Comparison of ENCODE assay signal across 26 cellular contexts in the genomic region with DNA sequence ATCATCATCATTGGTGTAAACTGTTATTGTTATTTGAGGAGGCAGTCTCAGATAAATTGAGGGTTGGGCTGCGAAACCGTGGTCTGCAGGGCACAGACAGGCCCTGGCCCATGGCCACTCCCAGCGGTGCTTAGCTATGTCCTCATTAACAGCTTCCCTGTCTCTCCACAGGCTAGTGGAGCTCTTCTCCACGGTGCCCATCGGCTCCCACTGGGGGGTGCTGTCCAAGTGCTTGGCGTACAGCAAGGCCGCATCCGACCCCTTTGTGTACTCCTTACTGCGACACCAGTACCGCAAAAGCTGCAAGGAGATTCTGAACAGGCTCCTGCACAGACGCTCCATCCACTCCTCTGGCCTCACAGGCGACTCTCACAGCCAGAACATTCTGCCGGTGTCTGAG. TPM values are rescaled to one million over a fixed set of nuclear protein-coding genes. Genes with fewer than 3 reads are reported as not detected.
DNase-seq lines count a peak whose midpoint lies in the region; TF ChIP-seq lines count a peak whose summit lies in the region.
"Had no signal": no experiment of that assay in that cellular context is flagged by ENCODE, and none has a peak within 500 bp of the region (broad histone marks: within the 10 kb centered on the region; RNA-seq: fewer than 3 reads in every experiment).

No MANE protein-coding gene starts in this region.

- no peak overlapping the region for H2BK120ac ChIP-seq in H9 (ENCODE audit: low read depth, low read length, poor library complexity, severe bottlenecking)

- no peaks in the 10 kb centered on the region for H4K20me1 ChIP-seq in H9 (ENCODE audit: control insufficient read depth, insufficient read depth, insufficient read length)
- no peaks in the 10 kb centered on the region for H4K20me1 ChIP-seq in Karpas-422 (ENCODE audit: insufficient read depth, low read depth, low read length)

- no peak overlapping the region for H3K23ac ChIP-seq in H9 (ENCODE audit: insufficient read length, low read depth, low read length)

- no peak overlapping the region for H2AK5ac ChIP-seq in H9 (ENCODE audit: insufficient read length, low read length)

- no peak overlapping the region for H3K4ac ChIP-seq in H9 (ENCODE audit: low read depth, low read length)

- H3K4me2 ChIP-seq in H9 (ENCODE audit: insufficient read depth, insufficient read length, low read length) (no peak overlapping the region), Karpas-422 (ENCODE audit: low read depth, low read length, poor library complexity, severe bottlenecking) (no peak overlapping the region)
- H3K4me2 ChIP-seq: KMS-11, smooth muscle cell had no signal

- H3K27me3 Mint-ChIP-seq in H9 (ENCODE audit: low read depth), result peaks cover 7% of the 10 kb centered on the region
- H3K27me3 Mint-ChIP-seq: activated CD4-positive, alpha-beta T cell treated with anti-CD3 and anti-CD28 coated beads, Interleukin-2, amount 10 ng/mL, durations not matched to agents 7 days and 5 days had no signal

- no peak overlapping the region for H3K4me3 ChIP-seq in WERI-Rb-1 (ENCODE audit: low read depth, low read length)
- H3K4me3 ChIP-seq in Karpas-422 (ENCODE audit: low read length), result no peak overlapping the region
- H3K4me3 ChIP-seq: gastroesophageal sphincter, smooth muscle cell, thoracic aorta had no signal

- H3K56ac ChIP-seq in H9 (ENCODE audit: insufficient read length, low read depth, low read length), result no peak overlapping the region

- H3K4me1 Mint-ChIP-seq in H9, result peaks cover 0 to 5% of the 10 kb centered on the region in 2 experiments; a peak in 1 of 4 replicates
- H3K4me1 Mint-ChIP-seq: activated CD4-positive, alpha-beta T cell treated with anti-CD3 and anti-CD28 coated beads, Interleukin-2, amount 10 ng/mL, durations not matched to agents 7 days and 5 days; B cell had no signal

- no peak overlapping the region for H2BK5ac ChIP-seq in H9 (ENCODE audit: insufficient read length, low read length)

- no peak overlapping the region for H2BK15ac ChIP-seq in H9 (ENCODE audit: low read depth, low read length)

- DNase-seq in AG09319 (ENCODE audit: extremely low read depth, low read depth) (no peak), H9 (peak; percentile 66), WERI-Rb-1 (peak; percentile 30), left kidney (ENCODE audit: low read depth, low spot score) (peak; percentile 56), Karpas-422 (no peak), LoVo (ENCODE audit: low spot score) (no peak), cerebellar cortex (ENCODE audit: low spot score) (no peak)
- DNase-seq: activated CD4-positive, alpha-beta T cell treated with anti-CD3 and anti-CD28 coated beads, Interleukin-2, amount 10 ng/mL, durations not matched to agents 7 days and 5 days; DMS79; effector CD4-positive, alpha-beta T cell; kidney glomerular epithelial cell; NCI-H1092; NCI-H1930; NCI-H345; occipital lobe; RPMI8226; stimulated activated naive CD4-positive, alpha-beta T cell had no signal

- no peak overlapping the region for H3K4me3 Mint-ChIP-seq in H9
- H3K4me3 Mint-ChIP-seq: activated CD4-positive, alpha-beta T cell treated with anti-CD3 and anti-CD28 coated beads, Interleukin-2, amount 10 ng/mL, durations not matched to agents 7 days and 5 days; B cell had no signal

- WGBS in H9 (ENCODE audit: extremely low coverage, insufficient read length, low lambda C conversion rate), result no CpG with 5 or more reads among the region's 13 CpGs

- no peaks in the 10 kb centered on the region for H3K79me2 ChIP-seq in H9 (ENCODE audit: insufficient read depth, low read length)
- H3K79me2 ChIP-seq in Karpas-422 (ENCODE audit: low read length), result no peaks in the 10 kb centered on the region

- H4K5ac ChIP-seq in H9 (ENCODE audit: insufficient read length, low read depth, low read length), result no peak overlapping the region

- no peaks in the 10 kb centered on the region for H3K4me1 ChIP-seq in H9 (ENCODE audit: insufficient read depth, low read length)
- no peaks in the 10 kb centered on the region for H3K4me1 ChIP-seq in Karpas-422 (ENCODE audit: low read length)
- H3K4me1 ChIP-seq: gastroesophageal sphincter had no signal

- H4K8ac ChIP-seq in H9 (replicated peaks; ENCODE audit: insufficient read length, low read depth, low read length), result no peak overlapping the region

- H3K9me3 Mint-ChIP-seq in H9, result no peaks in the 10 kb centered on the region
- H3K9me3 Mint-ChIP-seq: activated CD4-positive, alpha-beta T cell treated with anti-CD3 and anti-CD28 coated beads, Interleukin-2, amount 10 ng/mL, durations not matched to agents 7 days and 5 days; activated T-helper 2 cell treated with anti-CD3 and anti-CD28 coated beads, Interferon-gamma antibody, Interleukin-2, Interleukin-4, amounts not matched to agents 10 μg/mL and 5 μg/mL and 100 μg/mL, durations not matched to agents 14 hours and 24 hours and 36 hours had no signal

- H3K9me3 ChIP-seq in H9 (ENCODE audit: control insufficient read depth, low read depth, low read length) (no peaks in the 10 kb centered on the region), WERI-Rb-1 (ENCODE audit: severe bottlenecking) (peaks cover 2% of the 10 kb centered on the region), Karpas-422 (ENCODE audit: low read length) (no peaks in the 10 kb centered on the region)
- H3K9me3 ChIP-seq: gastroesophageal sphincter, thoracic aorta had no signal

- no peaks in the 10 kb centered on the region for H3K23me2 ChIP-seq in H9 (ENCODE audit: insufficient read length, low read depth, low read length, poor library complexity, severe bottlenecking)

- no peak overlapping the region for H3K27ac Mint-ChIP-seq in H9
- H3K27ac Mint-ChIP-seq: activated CD4-positive, alpha-beta T cell treated with anti-CD3 and anti-CD28 coated beads, Interleukin-2, amount 10 ng/mL, durations not matched to agents 7 days and 5 days; activated T-helper 2 cell treated with anti-CD3 and anti-CD28 coated beads, Interferon-gamma antibody, Interleukin-2, Interleukin-4, amounts not matched to agents 10 μg/mL and 5 μg/mL and 100 μg/mL, durations not matched to agents 14 hours and 24 hours and 36 hours; B cell had no signal

- H3K9me2 ChIP-seq in Karpas-422 (replicated peaks; ENCODE audit: insufficient read depth, low read length), result no peaks in the 10 kb centered on the region

- H2AFZ ChIP-seq in H9 (ENCODE audit: low read length), result no peak overlapping the region
- no peak overlapping the region for H2AFZ ChIP-seq in Karpas-422 (ENCODE audit: low read length)

- H2BK20ac ChIP-seq in H9 (ENCODE audit: low read depth, low read length, poor library complexity, severe bottlenecking), result no peak overlapping the region

- no peaks in the 10 kb centered on the region; a peak in 1 of 7 replicates for H3K36me3 Mint-ChIP-seq in H9 (ENCODE audit: insufficient read depth in 1 of 3, low read depth in 3 of 3)

- peak; percentile 7 for TF ChIP-seq CTCF in AG09319 (IDR thresholded peaks at IDR 0.05; ENCODE audit: low read depth, low read length)
- TF ChIP-seq CTCF in H9 (conservative IDR thresholded peaks at IDR 0.05), result peak; percentile 41; the same call in 2 of the 3 replicates
- peak; percentile 33; the same call in 1 of the 2 replicates for TF ChIP-seq CTCF in WERI-Rb-1 (IDR thresholded peaks at IDR 0.05; ENCODE audit: low read depth, low read length)

- H3K79me1 ChIP-seq in H9 (ENCODE audit: insufficient read depth, low read depth, low read length, poor library complexity, severe bottlenecking), result no peaks in the 10 kb centered on the region

- H4K91ac ChIP-seq in H9 (ENCODE audit: insufficient read length, low read depth, low read length), result no peak overlapping the region

- no peak overlapping the region for H2BK12ac ChIP-seq in H9 (ENCODE audit: insufficient read length, low read depth, low read length)

- H3K9ac ChIP-seq in H9 (ENCODE audit: extremely low read depth, insufficient read length, low read length) (no peak overlapping the region), Karpas-422 (ENCODE audit: low read length) (no peak overlapping the region)
- H3K9ac ChIP-seq: KMS-11 had no signal

- H3K27me3 ChIP-seq in H9 (ENCODE audit: insufficient read depth, low read length) (no peaks in the 10 kb centered on the region), WERI-Rb-1 (ENCODE audit: insufficient read depth, low read depth, severe bottlenecking) (peaks cover 95% of the 10 kb centered on the region), Karpas-422 (ENCODE audit: low read length) (no peaks in the 10 kb centered on the region)
- H3K27me3 ChIP-seq: gastroesophageal sphincter had no signal

- H3T11ph ChIP-seq in H9 (ENCODE audit: low read length), result no peak overlapping the region

- H3K36me3 ChIP-seq in WERI-Rb-1 (no peaks in the 10 kb centered on the region), Karpas-422 (ENCODE audit: insufficient read depth, low read length) (no peaks in the 10 kb centered on the region)
- H3K36me3 ChIP-seq: gastroesophageal sphincter had no signal

- no peak overlapping the region for H3K18ac ChIP-seq in H9 (ENCODE audit: insufficient read length, low read depth, low read length)

- H3K27ac ChIP-seq in H9 (ENCODE audit: insufficient read length, low read depth, low read length), result no peak overlapping the region
- H3K27ac ChIP-seq in WERI-Rb-1, result no peak overlapping the region
- no peak overlapping the region for H3K27ac ChIP-seq in Karpas-422 (ENCODE audit: low read length)
- H3K27ac ChIP-seq: gastroesophageal sphincter, KMS-11, thoracic aorta had no signal

- H3K14ac ChIP-seq in H9 (ENCODE audit: insufficient read depth, low read length), result no peak overlapping the region

RNA-seq across cellular contexts. Expression of a gene that starts 21.6 kb away (rescaled TPM):
- total RNA-seq in H9 (2021), result 0.07 and 0.09 TPM in 2 replicates
- total RNA-seq in Karpas-422 (2014; rRNA removed; shearing (Covaris generic); ENCODE audit: low replicate concordance), result not detected in 2 replicates
- total RNA-seq: activated CD4-positive, alpha-beta T cell treated with anti-CD3 and anti-CD28 coated beads, Interleukin-2, amount 10 ng/mL, durations not matched to agents 7 days and 5 days; activated T-helper 2 cell treated with anti-CD3 and anti-CD28 coated beads, Interferon-gamma antibody, Interleukin-2, Interleukin-4, amounts not matched to agents 10 μg/mL and 5 μg/mL and 100 μg/mL, durations not matched to agents 14 hours and 24 hours and 36 hours; B cell; esophagus mucosa; lung microvascular endothelial cell; smooth muscle cell; T-helper 2 cell treated with Interferon-gamma antibody and Interleukin-4, amounts not matched to agents 100 ng/mL and 5 ng/mL, for 36 hours; thoracic aorta had no signal

Comparison
In these comparisons a context has a peak if more than half of its experiments do, and no peak if none do; other contexts are left out.
1. DNase-seq: peak in H9 (single experiment), WERI-Rb-1 (single experiment) and left kidney (single experiment); none in AG09319 (single experiment), Karpas-422 (single experiment), LoVo (single experiment) and cerebellar cortex (single experiment).
2. Peak in every context shown above with its lines, with median percentiles within 50 percentile points of each other: CTCF ChIP-seq.